29 cellular contexts compared by ENCODE assay signal in genomic region chr22:20677684-20678242, GRCh38.
"Had no signal": no experiment of that assay in that cellular context is flagged by ENCODE, and none has a peak within 500 bp of the region (broad histone marks: within the 10 kb centered on the region; RNA-seq: fewer than 3 reads in every experiment).

No MANE protein-coding gene starts in this region.

- H3K4me1 ChIP-seq: colonic mucosa, esophagus muscularis mucosa, esophagus squamous epithelium, foreskin keratinocyte, gastrocnemius medialis, gastroesophageal sphincter, heart left ventricle, heart right ventricle had no signal

- FAIRE-seq: colon, endometrium, endothelial cell of umbilical vein, frontal cortex had no signal

- H3K4me1 Mint-ChIP-seq: endodermal cell had no signal

- H3K27me3 ChIP-seq: gastrocnemius medialis had no signal

- H3K36me3 ChIP-seq: colonic mucosa, esophagus muscularis mucosa, esophagus squamous epithelium, gastrocnemius medialis, gastroesophageal sphincter, heart left ventricle, heart right ventricle had no signal

- H3K4me3 ChIP-seq: colonic mucosa, coronary artery, dorsolateral prefrontal cortex, esophagus muscularis mucosa, esophagus squamous epithelium, gastrocnemius medialis, gastroesophageal sphincter, heart left ventricle, heart right ventricle had no signal

- ATAC-seq: effector memory CD8-positive, alpha-beta T cell; esophagus mucosa; foreskin keratinocyte; gastrocnemius medialis; gastroesophageal sphincter; heart left ventricle; heart right ventricle had no signal

- DNase-seq: colonic mucosa; cortex of kidney; dermis blood vessel endothelial cell; dorsolateral prefrontal cortex; effector CD4-positive, alpha-beta T cell; effector CD8-positive, alpha-beta T cell; effector memory CD4-positive, alpha-beta T cell; effector memory CD8-positive, alpha-beta T cell; endodermal cell; erythroblast; esophagus squamous epithelium; foreskin fibroblast; foreskin keratinocyte; foreskin melanocyte; gastrocnemius medialis; glutamatergic neuron; head of caudate nucleus; heart left ventricle; heart right ventricle had no signal

- H3K4me3 Mint-ChIP-seq: dendritic cell treated with granulocyte-macrophage colony-stimulating factor and Interleukin-4, amounts not matched to agents 40 ng/mL and 50 ng/mL, for 4 days; effector memory CD8-positive, alpha-beta T cell; endodermal cell had no signal

- H3K9me3 ChIP-seq: colonic mucosa, esophagus muscularis mucosa, esophagus squamous epithelium, gastrocnemius medialis, gastroesophageal sphincter, heart left ventricle had no signal

- H3K27ac Mint-ChIP-seq: dendritic cell treated with granulocyte-macrophage colony-stimulating factor and Interleukin-4, amounts not matched to agents 40 ng/mL and 50 ng/mL, for 4 days; effector memory CD8-positive, alpha-beta T cell; endodermal cell had no signal

- H3K27ac ChIP-seq: colonic mucosa, coronary artery, dorsolateral prefrontal cortex, epithelial cell of prostate, esophagus muscularis mucosa, esophagus squamous epithelium, foreskin keratinocyte, gastrocnemius medialis, gastroesophageal sphincter, heart left ventricle, heart right ventricle had no signal

- H3K9me3 Mint-ChIP-seq: dendritic cell treated with granulocyte-macrophage colony-stimulating factor and Interleukin-4, amounts not matched to agents 40 ng/mL and 50 ng/mL, for 4 days; effector memory CD8-positive, alpha-beta T cell had no signal
